In genomic region chr12:69655616-69656336, GRCh38 we compare ENCODE assay signal across 12 cellular contexts. TPM values are rescaled to one million over a fixed set of nuclear protein-coding genes. Genes with fewer than 3 reads are reported as not detected.
DNase-seq lines count a peak whose midpoint lies in the region; ATAC-seq, FAIRE-seq and TF ChIP-seq lines count a peak whose summit lies in the region.
"Had no signal": no experiment of that assay in that cellular context is flagged by ENCODE, and none has a peak within 500 bp of the region (broad histone marks: within the 10 kb centered on the region; RNA-seq: fewer than 3 reads in every experiment).

No MANE protein-coding gene starts in this region.

- H3K9ac ChIP-seq in smooth muscle cell (ENCODE audit: low read depth), result peak overlapping the region; percentile 77

- POLR2A ChIA-PET in activated CD4-positive, alpha-beta T cell treated with anti-CD3 and anti-CD28 coated beads, Interleukin-2, amount 10 ng/mL, durations not matched to agents 7 days and 5 days (lab: Charles Lee), result no interaction called here

- 14% methylated on average over 11 of the region's 11 CpGs for WGBS in smooth muscle cell (ENCODE audit: low lambda C conversion rate)

- no peaks in the 10 kb centered on the region for H3K9me3 ChIP-seq in smooth muscle cell (replicated peaks; ENCODE audit: low read depth)

- no peak for TF ChIP-seq POLR2A in H54 (IDR thresholded peaks at IDR 0.05; ENCODE audit: low read depth, low read length)
- no peak for TF ChIP-seq POLR2A in GM18505 (IDR thresholded peaks at IDR 0.05; ENCODE audit: borderline replicate concordance, extremely low read depth, insufficient read depth, insufficient read length)

- no peak overlapping the region for H3K4me3 Mint-ChIP-seq in activated CD4-positive, alpha-beta T cell treated with anti-CD3 and anti-CD28 coated beads, Interleukin-2, amount 10 ng/mL, durations not matched to agents 7 days and 5 days
- H3K4me3 Mint-ChIP-seq: T-helper 2 cell treated with Interferon-gamma antibody and Interleukin-4, amounts not matched to agents 5 μg/mL and 100 μg/mL, for 36 hours had no signal

- H3K9me3 Mint-ChIP-seq in activated CD4-positive, alpha-beta T cell treated with anti-CD3 and anti-CD28 coated beads, Interleukin-2, amount 10 ng/mL, durations not matched to agents 7 days and 5 days, result no peaks in the 10 kb centered on the region
- H3K9me3 Mint-ChIP-seq: T-helper 2 cell treated with Interferon-gamma antibody and Interleukin-4, amounts not matched to agents 5 μg/mL and 100 μg/mL, for 36 hours had no signal

- H3K36me3 Mint-ChIP-seq in activated CD4-positive, alpha-beta T cell treated with anti-CD3 and anti-CD28 coated beads, Interleukin-2, amount 10 ng/mL, durations not matched to agents 7 days and 5 days (ENCODE audit: low read depth), result no peaks in the 10 kb centered on the region

- DNase-seq in H54 (ENCODE audit: insufficient read length, low spot score) (peak; percentile 33), amniotic stem cell (lab: John Stamatoyannopoulos, UW) (peak; percentile 54), left cardiac atrium (no peak), smooth muscle cell (lab: John Stamatoyannopoulos, UW; ENCODE audit: unreplicated experiment) (no peak), COLO668 (lab: John Stamatoyannopoulos, UW; ENCODE audit: unreplicated experiment) (no peak), NCI-H128 (lab: John Stamatoyannopoulos, UW; ENCODE audit: unreplicated experiment) (no peak)
- DNase-seq in activated CD4-positive, alpha-beta T cell treated with anti-CD3 and anti-CD28 coated beads, Interleukin-2, amount 10 ng/mL, durations not matched to agents 7 days and 5 days, result no peak
- DNase-seq: NCI-H69; stimulated activated naive CD4-positive, alpha-beta T cell treated with Interleukin-2 at 50 U/mL for 16 hours had no signal

- intact Hi-C loops in left cardiac atrium (cut with DNase I), result no loop called here

- H3K4me1 ChIP-seq in smooth muscle cell (ENCODE audit: low read depth), result peaks cover 8% of the 10 kb centered on the region

- H3K27ac Mint-ChIP-seq in activated CD4-positive, alpha-beta T cell treated with anti-CD3 and anti-CD28 coated beads, Interleukin-2, amount 10 ng/mL, durations not matched to agents 7 days and 5 days, result no peak overlapping the region
- H3K27ac Mint-ChIP-seq: T-helper 2 cell treated with Interferon-gamma antibody and Interleukin-4, amounts not matched to agents 5 μg/mL and 100 μg/mL, for 36 hours had no signal

- no peaks in the 10 kb centered on the region for H4K20me1 ChIP-seq in smooth muscle cell (ENCODE audit: low read depth)

- no peaks in the 10 kb centered on the region for H3F3A ChIP-seq in smooth muscle cell (ENCODE audit: low read depth)

- H2AFZ ChIP-seq in smooth muscle cell (ENCODE audit: low read depth), result peak overlapping the region; percentile 15

- peak overlapping the region; percentile 79 for H3K4me2 ChIP-seq in smooth muscle cell

- TF ChIP-seq CTCF in smooth muscle cell (IDR thresholded peaks at IDR 0.05; ENCODE audit: borderline replicate concordance, insufficient read depth, poor library complexity, severe bottlenecking), result no peak

- CTCF ChIA-PET in activated CD4-positive, alpha-beta T cell treated with anti-CD3 and anti-CD28 coated beads, Interleukin-2, amount 10 ng/mL, durations not matched to agents 7 days and 5 days (lab: Charles Lee), result no interaction called here

- H3K4me3 ChIP-seq in smooth muscle cell, result no peak overlapping the region

- no peak for FAIRE-seq in H54 (lab: Jason Lieb, UNC)

- no peaks in the 10 kb centered on the region for H3K79me2 ChIP-seq in smooth muscle cell (ENCODE audit: low read depth)

- ATAC-seq in left cardiac atrium, result peak; percentile 50 to 69
- no peak for ATAC-seq in GM18505 (IDR thresholded peaks at IDR 0.05; ENCODE audit: unreplicated experiment)

- peak overlapping the region; percentile 95 for H3K27ac ChIP-seq in smooth muscle cell (ENCODE audit: low read depth)

- H3K27me3 Mint-ChIP-seq in activated CD4-positive, alpha-beta T cell treated with anti-CD3 and anti-CD28 coated beads, Interleukin-2, amount 10 ng/mL, durations not matched to agents 7 days and 5 days, result peaks cover 18% of the 10 kb centered on the region

- H3K4me1 Mint-ChIP-seq in activated CD4-positive, alpha-beta T cell treated with anti-CD3 and anti-CD28 coated beads, Interleukin-2, amount 10 ng/mL, durations not matched to agents 7 days and 5 days, result no peaks in the 10 kb centered on the region

- no peaks in the 10 kb centered on the region for H3K36me3 ChIP-seq in smooth muscle cell (ENCODE audit: low read depth)

- H3K27me3 ChIP-seq in smooth muscle cell (ENCODE audit: low read depth), result no peaks in the 10 kb centered on the region

RNA-seq across cellular contexts. Expression of gene BEST3, which starts 43.3 kb away (rescaled TPM):
- under 1 TPM in 1 of 2 donors, not detected in 1; 0.29 TPM for total RNA-seq in left cardiac atrium
- total RNA-seq in smooth muscle cell, result 0.54 and 4.0 TPM in 2 replicates
- 0.15 TPM in 1 of 2 replicates, not detected in the other for polyA plus RNA-seq in smooth muscle cell
- not detected for total RNA-seq in activated CD4-positive, alpha-beta T cell treated with anti-CD3 and anti-CD28 coated beads, Interleukin-2, amount 10 ng/mL, durations not matched to agents 7 days and 5 days
- total RNA-seq: mesenteric fat pad had no signal

RNA-seq across cellular contexts. Expression of gene LRRC10, which starts 45.1 kb away (rescaled TPM):
- total RNA-seq in left cardiac atrium, result 10 to 100 TPM; 12.0 to 19.6 TPM
- not detected in 2 replicates for total RNA-seq in smooth muscle cell
- polyA plus RNA-seq in smooth muscle cell, result not detected in 2 replicates
- total RNA-seq in activated CD4-positive, alpha-beta T cell treated with anti-CD3 and anti-CD28 coated beads, Interleukin-2, amount 10 ng/mL, durations not matched to agents 7 days and 5 days, result not detected
- total RNA-seq: mesenteric fat pad had no signal

Comparison
In these comparisons a context has a peak if more than half of its experiments do, and no peak if none do; other contexts are left out.
1. DNase-seq: peak in H54 (single experiment) and amniotic stem cell (single experiment); none in left cardiac atrium (single experiment), smooth muscle cell (single experiment), COLO668 (single experiment), activated CD4-positive, alpha-beta T cell treated with anti-CD3 and anti-CD28 coated beads, Interleukin-2, amount 10 ng/mL, durations not matched to agents 7 days and 5 days (single experiment) and NCI-H128 (single experiment).
2. RNA of gene LRRC10, which starts 45.1 kb away (total RNA-seq): 12.0 to 19.6 TPM in left cardiac atrium; not detected in smooth muscle cell and not detected in activated CD4-positive, alpha-beta T cell treated with anti-CD3 and anti-CD28 coated beads, Interleukin-2, amount 10 ng/mL, durations not matched to agents 7 days and 5 days; every median in the first group is over 10 times any median in the second.